In the genomic region with DNA sequence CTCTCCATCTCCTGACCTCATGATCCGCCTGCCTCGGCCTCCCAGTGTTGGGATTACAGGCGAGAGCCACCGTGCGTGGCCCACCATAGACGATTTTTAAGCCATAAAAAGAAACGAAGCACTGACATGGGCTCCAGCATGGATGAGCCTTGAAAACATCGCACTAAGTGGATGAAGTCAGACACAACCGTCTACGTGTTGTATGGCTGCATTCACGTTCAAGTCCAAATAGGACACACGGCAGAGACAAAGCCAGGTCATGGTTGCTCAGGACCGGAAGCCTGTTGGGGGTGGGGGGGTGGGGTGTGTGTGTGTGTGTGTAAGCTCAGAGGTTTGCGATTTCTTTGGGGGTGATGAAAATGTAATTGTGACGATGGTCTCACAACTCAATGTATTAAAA, we compare ENCODE assay signal across 1 cellular context.
TF ChIP-seq lines count a peak whose summit lies in the region.

No MANE protein-coding gene starts in this region.

TF ChIP-seq in K562, 482 proteins besides CTCF, POLR2A, EP300 and RAD21:
- TF ChIP-seq POLR2G (IDR thresholded peaks at IDR 0.05; ENCODE audit: low read depth, low read length) (0 out of 2 replicates have a peak, but pooled peaks have one; percentile 26), CC2D1A (IDR thresholded peaks at IDR 0.05) (no peak)
